17 cellular contexts compared by ENCODE assay signal in genomic region chr15:29088666-29089065, GRCh38.
DNase-seq lines count a peak whose midpoint lies in the region; ATAC-seq, FAIRE-seq and TF ChIP-seq lines count a peak whose summit lies in the region.
"Had no signal": no experiment of that assay in that cellular context is flagged by ENCODE, and none has a peak within 500 bp of the region (broad histone marks: within the 10 kb centered on the region; RNA-seq: fewer than 3 reads in every experiment).

No MANE protein-coding gene starts in this region.

- H3K9me3 ChIP-seq in right atrium auricular region: peaks cover 0 to 7% of the 10 kb centered on the region in 2 donors
- H3K9me3 ChIP-seq in kidney (ENCODE audit: control insufficient read depth in 1 of 2, low read length in 2 of 2): peaks cover 3% of the 10 kb centered on the region in 2 donors

- H3K27me3 ChIP-seq in right atrium auricular region: peaks cover 0 to 3% of the 10 kb centered on the region in 2 donors

- H3K27me3 Mint-ChIP-seq in activated naive CD8-positive, alpha-beta T cell treated with anti-CD3 and anti-CD28 coated beads, Interleukin-2, amount 50 U/mL, for 24 hours: no peaks in the 10 kb centered on the region
- no peaks in the 10 kb centered on the region for H3K27me3 Mint-ChIP-seq in natural killer cell (ENCODE audit: low read depth in 2 of 2)

- H3K27ac Mint-ChIP-seq in activated naive CD8-positive, alpha-beta T cell treated with anti-CD3 and anti-CD28 coated beads, Interleukin-2, amount 50 U/mL, for 24 hours: peak overlapping the region; percentile 8
- H3K27ac Mint-ChIP-seq in natural killer cell: peak overlapping the region; percentile 73 to 92

- no peaks in the 10 kb centered on the region for H3K4me1 ChIP-seq in right atrium auricular region
- no peaks in the 10 kb centered on the region for H3K4me1 ChIP-seq in kidney (ENCODE audit: control insufficient read depth in 1 of 2, insufficient read depth in 1 of 2, low read depth in 1 of 2, low read length in 2 of 2)

- intact Hi-C loops in cardiac septum (cut with DNase I) (no loop called here), natural killer cell (cut with micrococcal nuclease) (loop anchor here (2.0 kb wide), 2 partner anchors 154 to 202 kb away; no protein-coding TSS in a partner anchor), kidney (cut with DNase I) (no loop called here)

- H3K4me1 Mint-ChIP-seq in activated naive CD8-positive, alpha-beta T cell treated with anti-CD3 and anti-CD28 coated beads, Interleukin-2, amount 50 U/mL, for 24 hours: peaks cover 22% of the 10 kb centered on the region
- peaks cover 45 to 48% of the 10 kb centered on the region in 2 donors for H3K4me1 Mint-ChIP-seq in natural killer cell

- no peak overlapping the region for H3K4me3 Mint-ChIP-seq in activated naive CD8-positive, alpha-beta T cell treated with anti-CD3 and anti-CD28 coated beads, Interleukin-2, amount 50 U/mL, for 24 hours
- no peak overlapping the region for H3K4me3 Mint-ChIP-seq in natural killer cell

- TF ChIP-seq CTCF in right atrium auricular region (IDR thresholded peaks at IDR 0.05): no peak
- no peak for TF ChIP-seq CTCF in natural killer cell (IDR thresholded peaks at IDR 0.05)
- TF ChIP-seq CTCF in kidney (IDR thresholded peaks at IDR 0.05; ENCODE audit: borderline replicate concordance, extremely low read depth, insufficient read depth): no peak

- H3K27ac ChIP-seq in right atrium auricular region: no peak overlapping the region
- H3K27ac ChIP-seq in kidney (ENCODE audit: low read depth in 2 of 2, low read length in 2 of 2): no peak overlapping the region
- H3K27ac ChIP-seq: HL-60 had no signal

- no peak for ATAC-seq in activated naive CD8-positive, alpha-beta T cell treated with anti-CD3 and anti-CD28 coated beads, Interleukin-2, amount 50 U/mL, for 24 hours
- no peak for ATAC-seq in natural killer cell

- no peak overlapping the region for H3K4me3 ChIP-seq in right atrium auricular region
- no peak overlapping the region for H3K4me3 ChIP-seq in kidney (ENCODE audit: low read length in 2 of 2)

- peaks cover 4% of the 10 kb centered on the region for H3K36me3 Mint-ChIP-seq in activated naive CD8-positive, alpha-beta T cell treated with anti-CD3 and anti-CD28 coated beads, Interleukin-2, amount 50 U/mL, for 24 hours (ENCODE audit: low read depth)
- H3K36me3 Mint-ChIP-seq in natural killer cell: peaks cover 7% of the 10 kb centered on the region

- H3K9me3 Mint-ChIP-seq in activated naive CD8-positive, alpha-beta T cell treated with anti-CD3 and anti-CD28 coated beads, Interleukin-2, amount 50 U/mL, for 24 hours: peaks cover 4% of the 10 kb centered on the region
- peaks cover 0 to 4% of the 10 kb centered on the region in 2 donors for H3K9me3 Mint-ChIP-seq in natural killer cell

- no peak for FAIRE-seq in kidney (lab: Jason Lieb, UNC)
- FAIRE-seq: H1 had no signal

- DNase-seq in cardiac septum (ENCODE audit: low spot score): peak; percentile 66
- DNase-seq in right atrium auricular region (ENCODE audit: low spot score): no peak
- no peak for DNase-seq in activated naive CD8-positive, alpha-beta T cell treated with anti-CD3 and anti-CD28 coated beads, Interleukin-2, amount 50 U/mL, for 24 hours
- DNase-seq in natural killer cell: no peak
- no peak for DNase-seq in DMS153 treated with DMSO at 0.1 percent for 48 hours (lab: John Stamatoyannopoulos, UW; ENCODE audit: unreplicated experiment)
- no peak for DNase-seq in effector CD8-positive, alpha-beta T cell (lab: John Stamatoyannopoulos, UW)
- DNase-seq in kidney: no peak
- DNase-seq in NCI-H2029 treated with DMSO at 0.1 percent for 48 hours (lab: John Stamatoyannopoulos, UW): no peak
- DNase-seq: MV-4-11; NCI-H1436; NCI-H345; NCI-H69; NK-92 treated with Interleukin-12 subunit alpha and Interleukin-12 subunit beta, amount 100 ng/mL, for 24 hours; OCI-M1; RPMI8226 had no signal

- H3K9ac ChIP-seq in kidney (ENCODE audit: low read length in 2 of 2): no peak overlapping the region

- H3K36me3 ChIP-seq in right atrium auricular region: no peaks in the 10 kb centered on the region
- H3K36me3 ChIP-seq in kidney (ENCODE audit: control insufficient read depth in 1 of 2, insufficient read depth in 2 of 2, low read length in 2 of 2): no peaks in the 10 kb centered on the region
